25 cellular contexts compared by ENCODE assay signal in the genomic region with DNA sequence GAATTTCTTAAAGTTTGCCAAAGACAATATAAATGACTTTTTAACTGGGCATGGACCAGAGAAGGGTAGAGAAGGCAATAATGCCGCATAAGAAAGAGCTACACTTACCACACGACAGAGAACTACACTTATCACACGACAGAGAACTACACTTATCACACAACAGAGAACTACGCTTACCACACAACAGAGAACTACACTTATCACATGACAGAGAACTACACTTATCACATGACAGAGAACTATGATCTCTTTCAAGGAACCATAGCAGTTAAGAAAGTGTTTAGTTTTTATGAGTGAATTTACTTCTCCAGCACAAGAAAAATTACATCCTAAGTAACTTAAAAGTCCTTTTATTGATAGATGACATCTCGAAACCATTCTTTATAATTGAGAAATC. TPM values are rescaled to one million over a fixed set of nuclear protein-coding genes. Genes with fewer than 3 reads are reported as not detected.
A peak's percentile ranks its signal among the peaks of the same experiment; 100 is the strongest.
DNase-seq lines count a peak whose midpoint lies in the region; ATAC-seq, FAIRE-seq and TF ChIP-seq lines count a peak whose summit lies in the region.
"Had no signal": no experiment of that assay in that cellular context is flagged by ENCODE, and none has a peak within 500 bp of the region (broad histone marks: within the 10 kb centered on the region; RNA-seq: fewer than 3 reads in every experiment).

No MANE protein-coding gene starts in this region.

- no peak overlapping the region for H3K4me3 Mint-ChIP-seq in WTC11
- H3K4me3 Mint-ChIP-seq: CD4-positive, alpha-beta memory T cell had no signal

- intact Hi-C loops in spleen (cut with DNase I; ENCODE audit: low total_unique reads) = no loop called here

- peaks cover 52% of the 10 kb centered on the region for H3K36me3 Mint-ChIP-seq in WTC11

- no peak overlapping the region for H3K4me3 ChIP-seq in spleen
- no peak overlapping the region for H3K4me3 ChIP-seq in HAP-1
- H3K4me3 ChIP-seq: BLaER1, MG63, SJSA1 had no signal

- ATAC-seq in WTC11 (no peak), left lobe of liver (peak; percentile 34)

- H3K4me1 Mint-ChIP-seq in WTC11 = peaks cover 34% of the 10 kb centered on the region

- peaks cover 19% of the 10 kb centered on the region for H3K9me3 Mint-ChIP-seq in WTC11
- H3K9me3 Mint-ChIP-seq: CD4-positive, alpha-beta memory T cell had no signal

- H3K4me1 ChIP-seq in spleen (no peaks in the 10 kb centered on the region), HAP-1 (peaks cover 20% of the 10 kb centered on the region)
- H3K4me1 ChIP-seq: BLaER1, Caco-2, SJSA1 had no signal

- TF ChIP-seq POLR2A in H54 (IDR thresholded peaks at IDR 0.05; ENCODE audit: low read depth, low read length) (no peak), spleen (IDR thresholded peaks at IDR 0.05) (no peak)

- POLR2A ChIA-PET in WTC11 (lab: Charles Lee) = no interaction called here

- no peak for TF ChIP-seq CTCF in WTC11 (IDR thresholded peaks at IDR 0.05)
- TF ChIP-seq CTCF in spleen (IDR thresholded peaks at IDR 0.05 in 8 of 11, conservative IDR thresholded peaks at IDR 0.05 in 3 of 11) = no peak

- peak; percentile 57 for FAIRE-seq in H54 (lab: Jason Lieb, UNC)
- FAIRE-seq: G401.6, GM12892, RCC 7860 had no signal

- H3K36me3 ChIP-seq in spleen (peaks cover 0 to 83% (median 27%) of the 10 kb centered on the region in 6 donors), HAP-1 (replicated peaks) (peaks cover 5% of the 10 kb centered on the region; the same call in 1 of the 2 replicates)

- CTCF ChIA-PET in WTC11 (lab: Charles Lee) = interaction anchor here (1.5 kb wide), 1 partner anchor 38 kb away, joined by 4 read pairs; no protein-coding TSS in a partner anchor

- WGBS in spleen, 5 donors = 81 to 92% (median 90%) methylated on average over 5 of the region's 5 CpGs

- H3K27ac ChIP-seq in spleen = no peak overlapping the region
- H3K27ac ChIP-seq: BLaER1, SJSA1 had no signal

- H3K27me3 ChIP-seq in spleen (replicated peaks in 1 of 7) = no peaks in the 10 kb centered on the region
- H3K27me3 ChIP-seq in HAP-1 (ENCODE audit: low read depth) = no peaks in the 10 kb centered on the region
- H3K27me3 ChIP-seq: BLaER1, MG63, SJSA1 had no signal

- peak; percentile 28 for DNase-seq in CD1c-positive myeloid dendritic cell (ENCODE audit: extremely low spot score)
- DNase-seq in H54 (ENCODE audit: insufficient read length, low spot score) = no peak
- DNase-seq in WTC11 (ENCODE audit: low spot score) = no peak
- DNase-seq in left lobe of liver (ENCODE audit: low spot score) = no peak
- no peak for DNase-seq in spleen
- no peak for DNase-seq in 8988T
- no peak for DNase-seq in HAP-1 (ENCODE audit: low spot score in 2 of 2)
- DNase-seq: ACHN; CD4-positive, alpha-beta memory T cell; DMS153; GOT3; MG63; NCI-H1092; NCI-H1436; NCI-H187 treated with DMSO at 0.1 percent for 48 hours; NCI-H226; NCI-H510A treated with DMSO at 0.1 percent for 48 hours; NCI-H774; NK-92 treated with Interleukin-12 subunit alpha and Interleukin-12 subunit beta, amount 100 ng/mL, for 24 hours had no signal

- H3K27me3 Mint-ChIP-seq in WTC11 (ENCODE audit: low read depth) = no peaks in the 10 kb centered on the region
- H3K27me3 Mint-ChIP-seq: CD4-positive, alpha-beta memory T cell had no signal

- in situ Hi-C loops in HAP-1 (cut with MboI; ENCODE audit: low sequenced_read_pairs) = no loop called here

- H3K27ac Mint-ChIP-seq in WTC11 = peak overlapping the region; percentile 6

- no peaks in the 10 kb centered on the region for H3K9me3 ChIP-seq in spleen
- H3K9me3 ChIP-seq in HAP-1 = no peaks in the 10 kb centered on the region
- H3K9me3 ChIP-seq: BLaER1, Caco-2, MG63, SJSA1 had no signal

TF ChIP-seq in WTC11, 78 proteins besides CTCF, POLR2A, EP300 and RAD21:
- TF ChIP-seq, protein P1, sequence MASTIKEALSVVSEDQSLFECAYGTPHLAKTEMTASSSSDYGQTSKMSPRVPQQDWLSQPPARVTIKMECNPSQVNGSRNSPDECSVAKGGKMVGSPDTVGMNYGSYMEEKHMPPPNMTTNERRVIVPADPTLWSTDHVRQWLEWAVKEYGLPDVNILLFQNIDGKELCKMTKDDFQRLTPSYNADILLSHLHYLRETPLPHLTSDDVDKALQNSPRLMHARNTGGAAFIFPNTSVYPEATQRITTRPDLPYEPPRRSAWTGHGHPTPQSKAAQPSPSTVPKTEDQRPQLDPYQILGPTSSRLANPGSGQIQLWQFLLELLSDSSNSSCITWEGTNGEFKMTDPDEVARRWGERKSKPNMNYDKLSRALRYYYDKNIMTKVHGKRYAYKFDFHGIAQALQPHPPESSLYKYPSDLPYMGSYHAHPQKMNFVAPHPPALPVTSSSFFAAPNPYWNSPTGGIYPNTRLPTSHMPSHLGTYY (CRISPR knock-in tag; IDR thresholded peaks at IDR 0.05) = no peak
- TF ChIP-seq, protein P2, sequence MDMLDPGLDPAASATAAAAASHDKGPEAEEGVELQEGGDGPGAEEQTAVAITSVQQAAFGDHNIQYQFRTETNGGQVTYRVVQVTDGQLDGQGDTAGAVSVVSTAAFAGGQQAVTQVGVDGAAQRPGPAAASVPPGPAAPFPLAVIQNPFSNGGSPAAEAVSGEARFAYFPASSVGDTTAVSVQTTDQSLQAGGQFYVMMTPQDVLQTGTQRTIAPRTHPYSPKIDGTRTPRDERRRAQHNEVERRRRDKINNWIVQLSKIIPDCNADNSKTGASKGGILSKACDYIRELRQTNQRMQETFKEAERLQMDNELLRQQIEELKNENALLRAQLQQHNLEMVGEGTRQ (CRISPR knock-in tag; IDR thresholded peaks at IDR 0.05) = peak; percentile 50

RNA-seq across cellular contexts. Expression of gene DCUN1D1, which starts 32.0 kb away (rescaled TPM):
- total RNA-seq in WTC11 (2021) (50.4 to 64.5 TPM (median 56.3 TPM) in 3 replicates), left lobe of liver (29.9 TPM), spleen (10 to 100 TPM; 26.7 to 59.3 (median 38.2) TPM)
- 1 to 10 TPM; 5.4 to 8.4 (median 6.9) TPM for polyA plus RNA-seq in spleen
